Comparison of ENCODE assay signal across 8 cellular contexts in genomic region chr9:128125575-128126354, GRCh38. TPM values are rescaled to one million over a fixed set of nuclear protein-coding genes. Genes with fewer than 3 reads are reported as not detected.
DNase-seq lines count a peak whose midpoint lies in the region; ATAC-seq, FAIRE-seq and TF ChIP-seq lines count a peak whose summit lies in the region.

No MANE protein-coding gene starts in this region.

- ATAC-seq in Right ventricle myocardium superior (ENCODE audit: poor library complexity) (no peak), left colon (no peak), upper lobe of right lung (no peak), HG02610 (IDR thresholded peaks at IDR 0.05; ENCODE audit: unreplicated experiment) (no peak)

- intact Hi-C loops in Right ventricle myocardium superior (cut with DNase I) (no loop called here), cardiac septum (cut with DNase I) (loop anchor here (2.0 kb wide), 1 partner anchor 27 kb away; no protein-coding TSS in a partner anchor), left colon (cut with DNase I, micrococcal nuclease) (no loop called here), upper lobe of right lung (cut with DNase I) (no loop called here)

- H3K9me3 Mint-ChIP-seq in activated naive CD8-positive, alpha-beta T cell (ENCODE audit: low read depth) = no peaks in the 10 kb centered on the region

- H3K27ac ChIP-seq in upper lobe of right lung = no peak overlapping the region

- DNase-seq in Right ventricle myocardium superior (peak; percentile 35), cardiac septum (ENCODE audit: low spot score) (no peak), left colon (peak; percentile 10 to 24), upper lobe of right lung (no peak), H54 (ENCODE audit: insufficient read length, low spot score) (no peak)
- DNase-seq in stimulated activated CD8-positive, alpha-beta memory T cell treated with anti-CD3 and anti-CD28 coated beads, Interleukin-4, amount 100 ng/mL, for 48 hours = no peak

- no peaks in the 10 kb centered on the region for H3K9me3 ChIP-seq in upper lobe of right lung

- peak overlapping the region; percentile 3 for H3K4me3 ChIP-seq in upper lobe of right lung

- peaks cover 23% of the 10 kb centered on the region for H3K4me1 ChIP-seq in upper lobe of right lung

- H3K27me3 Mint-ChIP-seq in activated naive CD8-positive, alpha-beta T cell = no peaks in the 10 kb centered on the region

- TF ChIP-seq CTCF in upper lobe of right lung (IDR thresholded peaks at IDR 0.05) = no peak

- peak overlapping the region; percentile 70 for H3K27ac Mint-ChIP-seq in activated naive CD8-positive, alpha-beta T cell

- no peaks in the 10 kb centered on the region for H3K36me3 Mint-ChIP-seq in activated naive CD8-positive, alpha-beta T cell

- peaks cover 28% of the 10 kb centered on the region for H3K4me1 Mint-ChIP-seq in activated naive CD8-positive, alpha-beta T cell (ENCODE audit: low read depth)

- TF ChIP-seq POLR2A in H54 (IDR thresholded peaks at IDR 0.05; ENCODE audit: low read depth, low read length) = no peak

- FAIRE-seq in H54 (lab: Jason Lieb, UNC) = no peak

- peaks cover 31% of the 10 kb centered on the region for H3K36me3 ChIP-seq in upper lobe of right lung

- peak overlapping the region; percentile 85 for H3K4me3 Mint-ChIP-seq in activated naive CD8-positive, alpha-beta T cell

- H3K27me3 ChIP-seq in upper lobe of right lung = no peaks in the 10 kb centered on the region

RNA-seq across cellular contexts. Expression of gene PTGES2, which starts 1.8 kb away (rescaled TPM):
- total RNA-seq in Right ventricle myocardium superior (155 TPM), cardiac septum (136 TPM), left colon (100 to 1,000 TPM in 1 of 2 donors, 10 to 100 TPM in 1; 84.2 to 113 TPM), upper lobe of right lung (35.1 TPM)

RNA-seq across cellular contexts. Expression of gene LCN2, which starts 23.5 kb away (rescaled TPM):
- total RNA-seq in Right ventricle myocardium superior (not detected), cardiac septum (2.0 TPM), left colon (100 to 1,000 TPM in 1 of 2 donors, 10 to 100 TPM in 1; 12.3 to 358 TPM), upper lobe of right lung (14.3 TPM)

RNA-seq across cellular contexts. Expression of gene BBLN, which starts 34.3 kb away (rescaled TPM):
- 31.3 TPM for total RNA-seq in Right ventricle myocardium superior
- 65.7 TPM for total RNA-seq in cardiac septum
- 10 to 100 TPM; 35.6 to 50.5 TPM for total RNA-seq in left colon
- 39.0 TPM for total RNA-seq in upper lobe of right lung

RNA-seq across cellular contexts. Expression of gene SLC25A25, which starts 57.7 kb away (rescaled TPM):
- total RNA-seq in Right ventricle myocardium superior = 5.0 TPM
- 5.6 TPM for total RNA-seq in cardiac septum
- 10 to 100 TPM; 20.5 to 26.2 TPM for total RNA-seq in left colon
- total RNA-seq in upper lobe of right lung = 34.7 TPM

RNA-seq across cellular contexts. Expression of gene NAIF1, which starts 58.6 kb away (rescaled TPM):
- total RNA-seq in Right ventricle myocardium superior = 4.5 TPM
- 6.2 TPM for total RNA-seq in cardiac septum
- total RNA-seq in left colon = 10 to 100 TPM in 1 of 2 donors, 1 to 10 TPM in 1; 10.0 to 10.5 TPM
- total RNA-seq in upper lobe of right lung = 11.8 TPM

Comparison
In these comparisons a context has a peak if more than half of its experiments do, and no peak if none do; other contexts are left out.
1. DNase-seq: peak in Right ventricle myocardium superior (single experiment) and left colon (2 of 2); none in cardiac septum (single experiment), upper lobe of right lung (single experiment), stimulated activated CD8-positive, alpha-beta memory T cell treated with anti-CD3 and anti-CD28 coated beads, Interleukin-4, amount 100 ng/mL, for 48 hours (single experiment) and H54 (single experiment).